ENCODE assay signal across 14 cellular contexts in the genomic region with DNA sequence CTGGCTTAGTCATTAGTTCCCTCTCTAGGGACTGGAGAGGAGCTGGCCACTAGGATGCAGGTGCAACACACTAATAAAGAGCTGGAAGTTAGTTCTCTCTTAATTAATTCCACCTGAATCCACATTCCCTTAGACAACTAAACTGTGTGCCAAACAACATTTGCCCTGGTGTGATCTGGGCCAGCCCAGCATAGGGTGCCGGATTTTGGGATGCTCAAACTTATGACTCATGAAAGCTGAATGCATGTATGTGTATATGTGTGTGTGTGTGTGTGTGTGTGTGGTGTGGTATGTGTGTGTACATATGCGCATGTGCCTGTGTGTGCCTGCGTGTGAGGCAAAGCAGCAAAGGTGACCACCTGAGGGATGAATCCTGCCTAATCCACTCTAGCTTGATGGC.
DNase-seq lines count a peak whose midpoint lies in the region; ATAC-seq and TF ChIP-seq lines count a peak whose summit lies in the region.
"Had no signal": no experiment of that assay in that cellular context is flagged by ENCODE, and none has a peak within 500 bp of the region (broad histone marks: within the 10 kb centered on the region; RNA-seq: fewer than 3 reads in every experiment).

No MANE protein-coding gene starts in this region.

- peaks cover 1% of the 10 kb centered on the region for H3K9me3 Mint-ChIP-seq in Calu3 (ENCODE audit: low read depth, unreplicated experiment)

- CTCF ChIA-PET in Calu3 (lab: Charles Lee): interaction anchor here (0.9 kb wide), 1 partner anchor 1041 kb away, joined by 3 read pairs; no protein-coding TSS in a partner anchor

- H3K4me3 Mint-ChIP-seq in Calu3 (ENCODE audit: low read depth, unreplicated experiment): no peak overlapping the region
- H3K4me3 Mint-ChIP-seq: CD4-positive, alpha-beta memory T cell had no signal

- H3K27me3 Mint-ChIP-seq in Calu3 (ENCODE audit: unreplicated experiment): no peaks in the 10 kb centered on the region

- H3K36me3 Mint-ChIP-seq in Calu3 (ENCODE audit: insufficient read depth, unreplicated experiment): no peaks in the 10 kb centered on the region
- H3K36me3 Mint-ChIP-seq: CD4-positive, alpha-beta memory T cell had no signal

- DNase-seq in HCEC 1CT: peak; percentile 39
- DNase-seq in SW480 (ENCODE audit: low spot score): peak; percentile 7
- DNase-seq in fibroblast of mammary gland (ENCODE audit: low read depth): peak; percentile 52
- peak; percentile 14 for DNase-seq in kidney tubule cell (ENCODE audit: low spot score)
- DNase-seq in Calu3: no peak
- no peak for DNase-seq in NCI-H187 treated with DMSO at 0.1 percent for 48 hours (lab: John Stamatoyannopoulos, UW)
- DNase-seq in AG08396 (ENCODE audit: low spot score): no peak
- DNase-seq: ACHN; BE2C; CD4-positive, alpha-beta memory T cell; DND-41; GDM1 had no signal

- intact Hi-C loops in Calu3 (cut with micrococcal nuclease; ENCODE audit: unreplicated experiment): no loop called here

- H3K4me1 Mint-ChIP-seq in Calu3 (ENCODE audit: low read depth, unreplicated experiment): peaks cover 25% of the 10 kb centered on the region
- H3K4me1 Mint-ChIP-seq: CD4-positive, alpha-beta memory T cell had no signal

- no peak overlapping the region for H3K4me3 ChIP-seq in fibroblast of mammary gland (ENCODE audit: control insufficient read depth, low read depth, low read length)
- H3K4me3 ChIP-seq: K562 had no signal

- H3K27ac Mint-ChIP-seq in Calu3 (ENCODE audit: unreplicated experiment): no peak overlapping the region
- H3K27ac Mint-ChIP-seq: CD4-positive, alpha-beta memory T cell had no signal

- no peak for ATAC-seq in HG02884 (IDR thresholded peaks at IDR 0.05; ENCODE audit: unreplicated experiment)
- ATAC-seq: K562 had no signal

- no peak for TF ChIP-seq CTCF in fibroblast of mammary gland (conservative IDR thresholded peaks at IDR 0.05; ENCODE audit: control insufficient read depth, insufficient read depth, low read depth, low read length)
- no peak for TF ChIP-seq CTCF in Calu3 (IDR thresholded peaks at IDR 0.05; ENCODE audit: unreplicated experiment)

- BruUV-seq in Calu3 (replicated peaks; lab: Mats Ljungman, UMichigan): no TSS peak

Comparison
In these comparisons a context has a peak if more than half of its experiments do, and no peak if none do; other contexts are left out.
1. DNase-seq: peak in HCEC 1CT (single experiment), SW480 (single experiment), fibroblast of mammary gland (single experiment) and kidney tubule cell (single experiment); none in Calu3 (single experiment), NCI-H187 treated with DMSO at 0.1 percent for 48 hours (single experiment) and AG08396 (single experiment).